10 cellular contexts compared by ENCODE assay signal in genomic region chr13:101455863-101456262, GRCh38. TPM values are rescaled to one million over a fixed set of nuclear protein-coding genes. Genes with fewer than 3 reads are reported as not detected.
DNase-seq lines count a peak whose midpoint lies in the region; ATAC-seq and TF ChIP-seq lines count a peak whose summit lies in the region.
"Had no signal": no experiment of that assay in that cellular context is flagged by ENCODE, and none has a peak within 500 bp of the region (broad histone marks: within the 10 kb centered on the region; RNA-seq: fewer than 3 reads in every experiment).

No MANE protein-coding gene starts in this region.

- intact Hi-C loops in Panc1 (cut with micrococcal nuclease; ENCODE audit: unreplicated experiment) (no loop called here), testis (cut with DNase I; ENCODE audit: low total_unique reads) (no loop called here)
- intact Hi-C loops in activated naive CD4-positive, alpha-beta T cell treated with anti-CD3 and anti-CD28 coated beads for 36 hours (cut with micrococcal nuclease) = no loop called here

- H3K4me1 ChIP-seq in Panc1 (ENCODE audit: control insufficient read depth, insufficient read depth, low read length) (peaks cover 22% of the 10 kb centered on the region), testis (no peaks in the 10 kb centered on the region)

- peak overlapping the region; percentile 83 for H3K27ac ChIP-seq in Panc1 (ENCODE audit: low read length)
- H3K27ac ChIP-seq in testis = no peak overlapping the region
- H3K27ac ChIP-seq: WERI-Rb-1 had no signal

- 0 out of 4 replicates have a peak overlapping the region, but pooled peaks of 1 of the 2 experiments have one; percentile 8 for H3K4me3 ChIP-seq in Panc1 (ENCODE audit: low read depth in 2 of 2, low read length in 2 of 2)
- no peak overlapping the region for H3K4me3 ChIP-seq in testis

- H3K9me3 ChIP-seq in Panc1 (ENCODE audit: control insufficient read depth, insufficient read depth, low read depth, low read length) (no peaks in the 10 kb centered on the region), testis (no peaks in the 10 kb centered on the region)

- H3K36me3 ChIP-seq in Panc1 (ENCODE audit: control insufficient read depth, insufficient read depth, low read length) = no peaks in the 10 kb centered on the region
- no peaks in the 10 kb centered on the region for H3K36me3 ChIP-seq in testis (ENCODE audit: low read depth, missing control alignments)
- H3K36me3 ChIP-seq: WERI-Rb-1 had no signal

- no TSS peak for BruUV-seq in Panc1 (replicated peaks; lab: Mats Ljungman, UMichigan)

- WGBS in testis, 2 donors = 36 to 39% methylated on average over 3 of the region's 3 CpGs

- TF ChIP-seq CTCF in Panc1 (IDR thresholded peaks at IDR 0.05) (no peak), osteocyte (IDR thresholded peaks at IDR 0.05) (no peak), testis (IDR thresholded peaks at IDR 0.05) (no peak)

- peaks cover 71% of the 10 kb centered on the region for H3K4me1 Mint-ChIP-seq in osteocyte (ENCODE audit: unreplicated experiment)
- no peaks in the 10 kb centered on the region for H3K4me1 Mint-ChIP-seq in stimulated activated naive B cell treated with anti-CD40 and anti-IgM and Interleukin-4, amounts not matched to agents 10 μg/mL and 1 μg/mL and 100 μg/mL, for 72 hours
- peaks cover 7% of the 10 kb centered on the region for H3K4me1 Mint-ChIP-seq in activated naive CD4-positive, alpha-beta T cell treated with anti-CD3 and anti-CD28 coated beads for 36 hours (ENCODE audit: low read depth)

- POLR2A ChIA-PET in Panc1 (lab: Charles Lee) = no interaction called here

- peaks cover 11% of the 10 kb centered on the region for H3K9me3 Mint-ChIP-seq in osteocyte (ENCODE audit: unreplicated experiment)
- peaks cover 6 to 9% of the 10 kb centered on the region in 2 donors for H3K9me3 Mint-ChIP-seq in stimulated activated naive B cell treated with anti-CD40 and anti-IgM and Interleukin-4, amounts not matched to agents 10 μg/mL and 1 μg/mL and 100 μg/mL, for 72 hours
- H3K9me3 Mint-ChIP-seq in activated naive CD4-positive, alpha-beta T cell treated with anti-CD3 and anti-CD28 coated beads for 36 hours = no peaks in the 10 kb centered on the region

- H3K27ac Mint-ChIP-seq in osteocyte (ENCODE audit: unreplicated experiment) = peak overlapping the region; percentile 89
- H3K27ac Mint-ChIP-seq in stimulated activated naive B cell treated with anti-CD40 and anti-IgM and Interleukin-4, amounts not matched to agents 10 μg/mL and 1 μg/mL and 100 μg/mL, for 72 hours = no peak overlapping the region
- no peak overlapping the region for H3K27ac Mint-ChIP-seq in activated naive CD4-positive, alpha-beta T cell treated with anti-CD3 and anti-CD28 coated beads for 36 hours

- peaks cover 52% of the 10 kb centered on the region for H3K36me3 Mint-ChIP-seq in osteocyte (ENCODE audit: unreplicated experiment)
- H3K36me3 Mint-ChIP-seq in stimulated activated naive B cell treated with anti-CD40 and anti-IgM and Interleukin-4, amounts not matched to agents 10 μg/mL and 1 μg/mL and 100 μg/mL, for 72 hours = no peaks in the 10 kb centered on the region
- H3K36me3 Mint-ChIP-seq in activated naive CD4-positive, alpha-beta T cell treated with anti-CD3 and anti-CD28 coated beads for 36 hours (ENCODE audit: low read depth) = no peaks in the 10 kb centered on the region

- peak overlapping the region; percentile 84 for H3K4me3 Mint-ChIP-seq in osteocyte (ENCODE audit: unreplicated experiment)
- no peak overlapping the region for H3K4me3 Mint-ChIP-seq in stimulated activated naive B cell treated with anti-CD40 and anti-IgM and Interleukin-4, amounts not matched to agents 10 μg/mL and 1 μg/mL and 100 μg/mL, for 72 hours
- no peak overlapping the region for H3K4me3 Mint-ChIP-seq in activated naive CD4-positive, alpha-beta T cell treated with anti-CD3 and anti-CD28 coated beads for 36 hours

- DNase-seq in COLO829 (ENCODE audit: low spot score) = peak; percentile 28
- peak; percentile 68 for DNase-seq in Panc1 (ENCODE audit: low read depth, low spot score)
- no peak for DNase-seq in osteocyte (ENCODE audit: extremely low spot score, unreplicated experiment)
- no peak for DNase-seq in NCI-H2196 treated with DMSO at 0.1 percent for 48 hours (lab: John Stamatoyannopoulos, UW; ENCODE audit: unreplicated experiment)
- no peak for DNase-seq in testis
- DNase-seq in stimulated activated naive B cell treated with anti-CD40 and anti-IgM and Interleukin-4, amounts not matched to agents 10 μg/mL and 1 μg/mL and 100 μg/mL, for 72 hours = no peak
- no peak for DNase-seq in activated naive CD4-positive, alpha-beta T cell treated with anti-CD3 and anti-CD28 coated beads for 36 hours
- DNase-seq: activated effector memory CD4-positive, alpha-beta T cell treated with Interleukin-2 at 50 U/mL for 16 hours; WERI-Rb-1 had no signal

- H3K27me3 Mint-ChIP-seq in osteocyte (ENCODE audit: unreplicated experiment) = no peaks in the 10 kb centered on the region
- peaks cover 20 to 23% of the 10 kb centered on the region in 2 donors for H3K27me3 Mint-ChIP-seq in stimulated activated naive B cell treated with anti-CD40 and anti-IgM and Interleukin-4, amounts not matched to agents 10 μg/mL and 1 μg/mL and 100 μg/mL, for 72 hours
- peaks cover 26% of the 10 kb centered on the region for H3K27me3 Mint-ChIP-seq in activated naive CD4-positive, alpha-beta T cell treated with anti-CD3 and anti-CD28 coated beads for 36 hours (ENCODE audit: low read depth)

- in situ Hi-C loops in Panc1 (cut with HindIII; ENCODE audit: low pct_unique_long_range_greater_than_20kb, low sequenced_read_pairs) = no loop called here

- no peaks in the 10 kb centered on the region for H3K27me3 ChIP-seq in Panc1 (ENCODE audit: control insufficient read depth, insufficient read depth, low read length)
- H3K27me3 ChIP-seq in testis = no peaks in the 10 kb centered on the region

- CTCF ChIA-PET in Panc1 (lab: Charles Lee) = no interaction called here
- CTCF ChIA-PET in activated naive CD4-positive, alpha-beta T cell treated with anti-CD3 and anti-CD28 coated beads for 36 hours (lab: Charles Lee) = no interaction called here

- no peak for TF ChIP-seq POLR2A in testis (IDR thresholded peaks at IDR 0.05)

- ATAC-seq in Panc1 = peak; percentile 81
- ATAC-seq in esophagus mucosa = peak; percentile 60
- no peak for ATAC-seq in stimulated activated naive B cell treated with anti-CD40 and anti-IgM and Interleukin-4, amounts not matched to agents 10 μg/mL and 1 μg/mL and 100 μg/mL, for 72 hours (replicated peaks)

RNA-seq across cellular contexts. Expression of gene ITGBL1, which starts 3.4 kb away (rescaled TPM):
- total RNA-seq in Panc1 (2021; ENCODE audit: unreplicated experiment) (14.3 TPM), esophagus mucosa (0.40 TPM), osteocyte (1,450 and 1,519 TPM in 2 replicates), testis (1 to 10 TPM; 5.7 to 5.8 TPM)
- polyA plus RNA-seq in Panc1 (2012; ENCODE audit: insufficient read length) = 10.1 TPM
- polyA plus RNA-seq in testis (ENCODE audit: insufficient read depth, low read depth, low replicate concordance) = 7.7 TPM
- not detected for total RNA-seq in activated naive CD4-positive, alpha-beta T cell treated with anti-CD3 and anti-CD28 coated beads for 36 hours

RNA-seq across cellular contexts. Expression of gene NALCN, which starts 39.6 kb away (rescaled TPM):
- total RNA-seq in Panc1 (2021; ENCODE audit: unreplicated experiment) (10.9 TPM), esophagus mucosa (not detected), osteocyte (58.3 and 58.8 TPM in 2 replicates), testis (1 to 10 TPM; 3.2 to 4.0 TPM)
- 5.4 TPM for polyA plus RNA-seq in Panc1 (2012; ENCODE audit: insufficient read length)
- 2.9 TPM for polyA plus RNA-seq in testis (ENCODE audit: insufficient read depth, low read depth, low replicate concordance)
- not detected for total RNA-seq in activated naive CD4-positive, alpha-beta T cell treated with anti-CD3 and anti-CD28 coated beads for 36 hours

Comparison
In these comparisons a context has a peak if more than half of its experiments do, and no peak if none do; other contexts are left out.
1. DNase-seq: peak in COLO829 (single experiment) and Panc1 (single experiment); none in osteocyte (single experiment), NCI-H2196 treated with DMSO at 0.1 percent for 48 hours (single experiment), testis (single experiment), stimulated activated naive B cell treated with anti-CD40 and anti-IgM and Interleukin-4, amounts not matched to agents 10 μg/mL and 1 μg/mL and 100 μg/mL, for 72 hours (single experiment) and activated naive CD4-positive, alpha-beta T cell treated with anti-CD3 and anti-CD28 coated beads for 36 hours (single experiment).
2. ATAC-seq: peak in Panc1 (single experiment) and esophagus mucosa (single experiment); none in stimulated activated naive B cell treated with anti-CD40 and anti-IgM and Interleukin-4, amounts not matched to agents 10 μg/mL and 1 μg/mL and 100 μg/mL, for 72 hours (0 of 2).
3. RNA of gene ITGBL1, which starts 3.4 kb away (total RNA-seq): 1,450 to 1,519 TPM in osteocyte; 14.3 TPM in Panc1 (single experiment), 5.7 to 5.8 TPM in testis, 0.40 TPM in esophagus mucosa (single experiment) and not detected in activated naive CD4-positive, alpha-beta T cell treated with anti-CD3 and anti-CD28 coated beads for 36 hours; every median in the first group is over 10 times any median in the second.